In the genomic region with DNA sequence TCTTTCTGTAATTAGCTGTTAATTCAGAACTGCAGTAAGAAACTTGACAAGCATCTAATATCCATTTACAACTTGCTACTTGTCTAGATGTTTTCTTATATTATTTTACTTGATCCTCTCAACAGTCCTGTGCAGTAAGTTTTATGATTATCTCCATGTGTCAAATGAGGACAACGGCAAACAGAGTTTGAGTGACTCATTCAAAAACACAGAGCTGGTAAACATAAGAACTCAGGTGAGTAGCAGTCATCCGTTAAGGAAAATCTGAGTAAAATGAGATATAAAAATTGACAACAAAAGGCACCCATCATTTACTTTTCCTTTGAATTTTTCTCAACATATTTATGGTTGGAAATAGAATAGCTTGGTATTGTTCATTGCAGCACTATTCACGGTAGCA, we compare ENCODE assay signal across 25 cellular contexts.
"Had no signal": no experiment of that assay in that cellular context is flagged by ENCODE, and none has a peak within 500 bp of the region (broad histone marks: within the 10 kb centered on the region; RNA-seq: fewer than 3 reads in every experiment).

No MANE protein-coding gene starts in this region.

- H3K36me3 Mint-ChIP-seq: T-cell had no signal

- H3K4me3 Mint-ChIP-seq: T-cell; T-helper 1 cell treated with Interleukin-12 subunit alpha and Interleukin-12 subunit beta and Interleukin-4 antibody, amounts not matched to agents 30 μg/mL and 1 μg/mL, for 36 hours had no signal

- H3K4me3 ChIP-seq: MG63 had no signal

- H3K27ac ChIP-seq: KMS-11, RWPE1 had no signal

- H3K36me3 ChIP-seq: MG63 had no signal

- H3K27me3 Mint-ChIP-seq: T-cell had no signal

- H3K9ac ChIP-seq: KMS-11, SK-N-SH had no signal

- H3K9me3 Mint-ChIP-seq: T-cell; T-helper 1 cell treated with Interleukin-12 subunit alpha and Interleukin-12 subunit beta and Interleukin-4 antibody, amounts not matched to agents 30 μg/mL and 1 μg/mL, for 36 hours had no signal

- ATAC-seq: HepG2, Panc1, T-cell had no signal

- H3K9me2 ChIP-seq: SK-N-SH had no signal

- DNase-seq: IMR-90, MG63, NCI-H1092, NCI-H1105 treated with DMSO at 0.1 percent for 48 hours, NCI-H1417 treated with DMSO at 0.1 percent for 48 hours, NCI-H146, NCI-H1694 treated with DMSO at 0.1 percent for 48 hours, NCI-H1930, NCI-H2081, NCI-H2107, NCI-H226, NCI-H446, NCI-H510A, NCI-H524 treated with DMSO at 0.1 percent for 48 hours, NCI-H69, NCI-H774, SHP77, SK-N-SH, SW 1271, T-cell had no signal

- H3K4me2 ChIP-seq: KMS-11, SK-N-SH had no signal

- H3K27ac Mint-ChIP-seq: T-cell; T-helper 1 cell treated with Interleukin-12 subunit alpha and Interleukin-12 subunit beta and Interleukin-4 antibody, amounts not matched to agents 30 μg/mL and 1 μg/mL, for 36 hours had no signal

- H3K9me3 ChIP-seq: MG63, SK-N-SH had no signal
